ENCODE assay signal across 20 cellular contexts in the genomic region with DNA sequence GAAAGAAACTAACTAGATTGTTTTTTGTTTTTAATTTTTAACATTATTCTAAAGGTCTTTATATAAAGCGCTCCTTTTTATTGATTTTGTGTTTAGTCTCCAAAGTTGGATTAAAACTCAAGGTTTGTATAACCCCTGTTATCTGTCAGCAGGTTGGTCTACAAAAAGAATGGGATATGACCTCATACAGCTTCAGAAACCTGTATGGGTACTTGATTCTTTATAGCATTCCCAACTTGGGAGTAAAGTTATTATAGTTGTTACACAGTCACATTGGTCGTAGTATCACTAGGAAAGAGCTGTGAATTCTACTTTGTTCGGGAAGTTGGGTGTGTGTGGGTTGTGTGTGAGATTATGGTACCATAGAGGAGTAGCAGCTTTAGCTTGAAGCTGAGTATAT. TPM values are rescaled to one million over a fixed set of nuclear protein-coding genes. Genes with fewer than 3 reads are reported as not detected.
A peak's percentile ranks its signal among the peaks of the same experiment; 100 is the strongest.
DNase-seq lines count a peak whose midpoint lies in the region; ATAC-seq, FAIRE-seq and TF ChIP-seq lines count a peak whose summit lies in the region.
"Had no signal": no experiment of that assay in that cellular context is flagged by ENCODE, and none has a peak within 500 bp of the region (broad histone marks: within the 10 kb centered on the region; RNA-seq: fewer than 3 reads in every experiment).

No MANE protein-coding gene starts in this region.

- DNase-seq in left ventricle myocardium superior (no peak), left cardiac atrium (no peak), pancreas (no peak), prostate gland (ENCODE audit: low spot score) (no peak), colonic mucosa (no peak)
- no peak for DNase-seq in activated naive CD4-positive, alpha-beta T cell treated with anti-CD3 and anti-CD28 coated beads, Interleukin-2, amount 50 U/mL, for 72 hours (ENCODE audit: low spot score in 2 of 2)
- DNase-seq: CD8-positive, alpha-beta memory T cell; HFFc6; Karpas-422; MG63; NCI-H1048; NCI-H1436; NCI-H1930; NCI-H226; NCI-H524; PC-3 had no signal

- H3K27ac Mint-ChIP-seq in activated naive CD4-positive, alpha-beta T cell treated with anti-CD3 and anti-CD28 coated beads, Interleukin-2, amount 50 U/mL, for 72 hours: no peak overlapping the region

- peak; percentile 29 for ATAC-seq in left ventricle myocardium superior
- no peak for ATAC-seq in left cardiac atrium
- peak; percentile 26 to 52 (median 36) for ATAC-seq in pancreas
- no peak for ATAC-seq in activated naive CD4-positive, alpha-beta T cell treated with anti-CD3 and anti-CD28 coated beads, Interleukin-2, amount 50 U/mL, for 72 hours
- ATAC-seq: PC-3 had no signal

- H3K36me3 Mint-ChIP-seq in activated naive CD4-positive, alpha-beta T cell treated with anti-CD3 and anti-CD28 coated beads, Interleukin-2, amount 50 U/mL, for 72 hours: peaks cover 4 to 23% of the 10 kb centered on the region in 2 donors

- H3K9me3 Mint-ChIP-seq in activated naive CD4-positive, alpha-beta T cell treated with anti-CD3 and anti-CD28 coated beads, Interleukin-2, amount 50 U/mL, for 72 hours: no peaks in the 10 kb centered on the region
- H3K9me3 Mint-ChIP-seq: CD8-positive, alpha-beta memory T cell; HFFc6; IgD-negative memory B cell had no signal

- H3K27me3 ChIP-seq in pancreas: no peaks in the 10 kb centered on the region
- no peaks in the 10 kb centered on the region for H3K27me3 ChIP-seq in prostate gland (replicated peaks; ENCODE audit: insufficient read depth)
- H3K27me3 ChIP-seq in colonic mucosa: no peaks in the 10 kb centered on the region
- H3K27me3 ChIP-seq: BLaER1, MG63 had no signal

- H3K9ac ChIP-seq in colonic mucosa (ENCODE audit: low read depth in 2 of 2, low read length in 2 of 2): no peak overlapping the region
- H3K9ac ChIP-seq: BLaER1 had no signal

- WGBS in pancreas, 2 donors: 48 to 58% methylated on average over 3 of the region's 3 CpGs
- 76% methylated on average over 3 of the region's 3 CpGs for WGBS in prostate gland

- no peak for TF ChIP-seq CTCF in pancreas (IDR thresholded peaks at IDR 0.05)
- TF ChIP-seq CTCF in prostate gland (IDR thresholded peaks at IDR 0.05): no peak
- no peak for TF ChIP-seq CTCF in colonic mucosa (IDR thresholded peaks at IDR 0.05)

- H3K27ac ChIP-seq in pancreas (peak overlapping the region in 1 of 4 donors; percentile 21), prostate gland (no peak overlapping the region), colonic mucosa (no peak overlapping the region)
- H3K27ac ChIP-seq: BLaER1, RWPE1 had no signal

- H3K4me1 ChIP-seq in pancreas: peaks cover 22 to 24% (median 22%) of the 10 kb centered on the region in 3 donors
- no peaks in the 10 kb centered on the region for H3K4me1 ChIP-seq in prostate gland (replicated peaks)
- no peaks in the 10 kb centered on the region for H3K4me1 ChIP-seq in colonic mucosa
- H3K4me1 ChIP-seq: BLaER1 had no signal

- intact Hi-C loops in left ventricle myocardium superior (cut with micrococcal nuclease): no loop called here
- intact Hi-C loops in left cardiac atrium (cut with DNase I): no loop called here
- intact Hi-C loops in pancreas (cut with DNase I): no loop called here
- intact Hi-C loops in prostate gland (cut with DNase I): no loop called here
- intact Hi-C loops in colonic mucosa (cut with DNase I): no loop called here

- peak; percentile 43 for FAIRE-seq in colon (lab: Jason Lieb, UNC)
- FAIRE-seq in pancreas (lab: Jason Lieb, UNC): no peak

- H3K36me3 ChIP-seq in pancreas: no peaks in the 10 kb centered on the region
- H3K36me3 ChIP-seq in prostate gland: no peaks in the 10 kb centered on the region
- no peaks in the 10 kb centered on the region for H3K36me3 ChIP-seq in colonic mucosa
- H3K36me3 ChIP-seq: MG63 had no signal

- H3K9me3 ChIP-seq in pancreas (no peaks in the 10 kb centered on the region), prostate gland (no peaks in the 10 kb centered on the region), colonic mucosa (no peaks in the 10 kb centered on the region)
- H3K9me3 ChIP-seq: BLaER1 had no signal

- TF ChIP-seq POLR2A in prostate gland (IDR thresholded peaks at IDR 0.05): no peak

- H3K4me3 ChIP-seq in pancreas (no peak overlapping the region), prostate gland (no peak overlapping the region), colonic mucosa (no peak overlapping the region)
- H3K4me3 ChIP-seq: BLaER1, MG63 had no signal

RNA-seq across cellular contexts. Expression of gene ZMYM4, which starts 52.4 kb away (rescaled TPM):
- 34.9 TPM for total RNA-seq in left ventricle myocardium superior
- total RNA-seq in left cardiac atrium: 10 to 100 TPM; 34.2 to 41.6 TPM
- total RNA-seq in pancreas: 10 to 100 TPM; 17.2 to 31.1 (median 21.5) TPM
- 10 to 100 TPM; 10.5 to 12.7 TPM for polyA plus RNA-seq in pancreas
- total RNA-seq in prostate gland: 10 to 100 TPM; 34.9 to 42.1 TPM
- 10 to 100 TPM; 25.9 to 31.8 TPM for total RNA-seq in colonic mucosa
- 10 to 100 TPM; 16.5 to 38.0 TPM for total RNA-seq in activated naive CD4-positive, alpha-beta T cell treated with anti-CD3 and anti-CD28 coated beads, Interleukin-2, amount 50 U/mL, for 72 hours

Comparison
In these comparisons a context has a peak if more than half of its experiments do, and no peak if none do; other contexts are left out.
1. ATAC-seq: peak in left ventricle myocardium superior (single experiment) and pancreas (4 of 4); none in left cardiac atrium (0 of 2) and activated naive CD4-positive, alpha-beta T cell treated with anti-CD3 and anti-CD28 coated beads, Interleukin-2, amount 50 U/mL, for 72 hours (0 of 2).